15 cellular contexts compared by ENCODE assay signal in the genomic region with DNA sequence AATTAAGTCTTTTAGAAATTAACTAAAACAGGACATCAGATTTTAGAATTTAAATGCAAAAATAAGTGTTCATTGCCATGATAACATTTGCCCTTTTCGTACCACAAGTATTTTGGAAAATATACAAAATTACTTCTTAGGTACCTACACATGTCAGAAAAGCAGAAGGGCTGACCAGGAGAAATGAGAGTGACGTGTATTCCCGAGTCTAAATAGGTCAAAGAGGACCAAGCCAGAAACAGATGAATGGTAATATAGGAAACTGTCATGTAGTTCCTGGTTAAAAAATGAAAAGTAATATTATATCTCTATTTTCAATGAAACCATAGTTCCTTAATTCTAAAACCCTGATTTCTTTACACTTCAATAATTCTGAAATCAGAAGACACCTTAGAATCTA.
DNase-seq lines count a peak whose midpoint lies in the region; ATAC-seq, FAIRE-seq and TF ChIP-seq lines count a peak whose summit lies in the region.
"Had no signal": no experiment of that assay in that cellular context is flagged by ENCODE, and none has a peak within 500 bp of the region (broad histone marks: within the 10 kb centered on the region; RNA-seq: fewer than 3 reads in every experiment).

No MANE protein-coding gene starts in this region.

- DNase-seq in activated T-cell treated with anti-CD3 and anti-CD28 coated beads, Interleukin-2, amount 50 U/mL, for 72 hours: no peak
- no peak for DNase-seq in activated T-cell treated with anti-CD3 and anti-CD28 coated beads, Interleukin-2, amount 50 U/mL, for 48 hours
- DNase-seq in GM12878 (ENCODE audit: low read depth, low spot score) (no peak), SHP77 treated with DMSO at 0.1 percent for 48 hours (lab: John Stamatoyannopoulos, UW) (no peak), lower leg skin (ENCODE audit: low spot score in 2 of 2) (no peak)
- DNase-seq: head of caudate nucleus, IMR-90, MG63, midbrain, NCI-H146, NCI-H82 had no signal

- H3K27ac Mint-ChIP-seq in activated T-cell treated with anti-CD3 and anti-CD28 coated beads, Interleukin-2, amount 50 U/mL, for 72 hours: peak overlapping the region; percentile 82
- peak overlapping the region; percentile 20 for H3K27ac Mint-ChIP-seq in stimulated activated memory B cell treated with anti-CD40 and anti-IgM and Interleukin-4, amounts not matched to agents 10 μg/mL and 1 μg/mL and 100 μg/mL, for 72 hours

- no peak overlapping the region for H3K27ac ChIP-seq in OCI-LY3 (ENCODE audit: low read length)
- H3K27ac ChIP-seq in GM12878 (ENCODE audit: control insufficient read depth, insufficient read depth): peak overlapping the region; percentile 35; the same call in 1 of the 2 replicates
- H3K27ac ChIP-seq: SK-N-MC had no signal

- TF ChIP-seq CTCF in OCI-LY3 (IDR thresholded peaks at IDR 0.05; ENCODE audit: low read depth, low read length): no peak
- TF ChIP-seq CTCF in GM12878 (IDR thresholded peaks at IDR 0.05 in 2 of 3, conservative IDR thresholded peaks at IDR 0.05 in 1 of 3; ENCODE audit: control insufficient read depth in 2 of 3, extremely low read depth in 1 of 3, insufficient read depth in 1 of 3, low read depth in 3 of 3, low read length in 3 of 3): no peak
- no peak for TF ChIP-seq CTCF in lower leg skin (IDR thresholded peaks at IDR 0.05)

- peaks cover 88% of the 10 kb centered on the region for H3K4me1 Mint-ChIP-seq in activated T-cell treated with anti-CD3 and anti-CD28 coated beads, Interleukin-2, amount 50 U/mL, for 72 hours (ENCODE audit: low read depth)
- H3K4me1 Mint-ChIP-seq in stimulated activated memory B cell treated with anti-CD40 and anti-IgM and Interleukin-4, amounts not matched to agents 10 μg/mL and 1 μg/mL and 100 μg/mL, for 72 hours: peaks cover 30% of the 10 kb centered on the region

- H3K9me3 Mint-ChIP-seq in activated T-cell treated with anti-CD3 and anti-CD28 coated beads, Interleukin-2, amount 50 U/mL, for 72 hours: no peaks in the 10 kb centered on the region
- no peaks in the 10 kb centered on the region for H3K9me3 Mint-ChIP-seq in stimulated activated memory B cell treated with anti-CD40 and anti-IgM and Interleukin-4, amounts not matched to agents 10 μg/mL and 1 μg/mL and 100 μg/mL, for 72 hours

- RAD21 ChIA-PET in GM12878 (lab: Charles Lee; ENCODE audit: unreplicated experiment): interaction anchor here (1.0 to 2.0 kb wide), 4 partner anchors 14 to 73 kb away, joined by 4 to 6 read pairs (median 4); no protein-coding TSS in a partner anchor

- no peak for FAIRE-seq in GM12878 (lab: Jason Lieb, UNC)

- H3K4me3 Mint-ChIP-seq in activated T-cell treated with anti-CD3 and anti-CD28 coated beads, Interleukin-2, amount 50 U/mL, for 72 hours: peak overlapping the region; percentile 85 to 95
- no peak overlapping the region for H3K4me3 Mint-ChIP-seq in stimulated activated memory B cell treated with anti-CD40 and anti-IgM and Interleukin-4, amounts not matched to agents 10 μg/mL and 1 μg/mL and 100 μg/mL, for 72 hours

- 41% methylated on average over 3 of the region's 3 CpGs for WGBS in GM12878 (ENCODE audit: insufficient coverage, insufficient replicate concordance, low lambda C conversion rate, missing lambda C conversion rate)
- 86 to 88% methylated on average over 3 of the region's 3 CpGs for WGBS in lower leg skin, 2 donors

- no TSS peak for BruUV-seq in GM12878 (replicated peaks; lab: Mats Ljungman, UMichigan)

- CTCF ChIA-PET in GM12878 (lab: Yijun Ruan, JAX): interaction anchor here (0.6 to 1.7 kb wide), 2 partner anchors 42 to 453 kb away, joined by 3 read pairs; no protein-coding TSS in a partner anchor

- no peak for TF ChIP-seq EP300 in GM12878 (IDR thresholded peaks at IDR 0.05; ENCODE audit: borderline replicate concordance in 1 of 2, control insufficient read depth in 1 of 2, low read depth in 2 of 2, low read length in 2 of 2)

- peaks cover 0 to 7% of the 10 kb centered on the region in 2 donors for H3K36me3 Mint-ChIP-seq in activated T-cell treated with anti-CD3 and anti-CD28 coated beads, Interleukin-2, amount 50 U/mL, for 72 hours (ENCODE audit: insufficient read depth in 2 of 2)
- H3K36me3 Mint-ChIP-seq in stimulated activated memory B cell treated with anti-CD40 and anti-IgM and Interleukin-4, amounts not matched to agents 10 μg/mL and 1 μg/mL and 100 μg/mL, for 72 hours: no peaks in the 10 kb centered on the region

- H2AFZ ChIP-seq in OCI-LY3 (ENCODE audit: low read depth, low read length) (no peak overlapping the region), GM12878 (ENCODE audit: control insufficient read depth, low read depth, low read length) (no peak overlapping the region)

- TF ChIP-seq POLR2A in GM12878 (IDR thresholded peaks at IDR 0.05; ENCODE audit: low read depth, low read length) (no peak), lower leg skin (IDR thresholded peaks at IDR 0.05) (no peak)

- POLR2A ChIA-PET in GM12878 (lab: Charles Lee): interaction anchor here (0.9 to 1.0 kb wide), 2 partner anchors 10 to 45 kb away, joined by 3 read pairs; no protein-coding TSS in a partner anchor

- H3K9me3 ChIP-seq in OCI-LY3 (ENCODE audit: insufficient read depth, low read length) (no peaks in the 10 kb centered on the region), GM12878 (replicated peaks; ENCODE audit: control insufficient read depth, insufficient read depth, low read length) (no peaks in the 10 kb centered on the region; the same call in 2 of the 3 replicates)
- H3K9me3 ChIP-seq: MG63 had no signal

- no peak overlapping the region for H3K9ac ChIP-seq in OCI-LY3 (ENCODE audit: low read length)
- H3K9ac ChIP-seq in GM12878 (ENCODE audit: control insufficient read depth, insufficient read depth, low read length): no peak overlapping the region

- H3K36me3 ChIP-seq in OCI-LY3 (replicated peaks; ENCODE audit: low read depth, low read length) (no peaks in the 10 kb centered on the region), GM12878 (ENCODE audit: control insufficient read depth in 2 of 2, insufficient read depth in 2 of 2, low read length in 1 of 2) (peaks cover 0 to 4% of the 10 kb centered on the region in 2 experiments; a peak in 2 of 4 replicates)
- H3K36me3 ChIP-seq: MG63 had no signal

- H3K27me3 Mint-ChIP-seq in activated T-cell treated with anti-CD3 and anti-CD28 coated beads, Interleukin-2, amount 50 U/mL, for 72 hours (ENCODE audit: low read depth): no peaks in the 10 kb centered on the region
- no peaks in the 10 kb centered on the region for H3K27me3 Mint-ChIP-seq in stimulated activated memory B cell treated with anti-CD40 and anti-IgM and Interleukin-4, amounts not matched to agents 10 μg/mL and 1 μg/mL and 100 μg/mL, for 72 hours

- no peak overlapping the region for H3K4me3 ChIP-seq in OCI-LY3 (ENCODE audit: low read length)
- H3K4me3 ChIP-seq in GM12878: 0 out of 2 replicates have a peak overlapping the region, but pooled peaks have one; percentile 4
- no peak overlapping the region for H3K4me3 ChIP-seq in lower leg skin (ENCODE audit: low read depth, poor library complexity, severe bottlenecking)
- H3K4me3 ChIP-seq: SK-N-MC had no signal

- TF ChIP-seq RAD21 in GM12878 (IDR thresholded peaks at IDR 0.05; ENCODE audit: insufficient read depth, low read depth, low read length): no peak

- SMC1A ChIA-PET in GM12878 (lab: Charles Lee; ENCODE audit: uncharacterized antibody, unreplicated experiment): interaction anchor here (1.3 to 10.9 kb wide), 5 partner anchors 9 to 66 kb away, joined by 3 to 152 read pairs (median 6); no protein-coding TSS in a partner anchor

- ATAC-seq in activated T-cell treated with anti-CD3 and anti-CD28 coated beads, Interleukin-2, amount 50 U/mL, for 72 hours (replicated peaks in 1 of 2): no peak
- 0 out of 3 replicates have a peak, but pooled peaks have one; percentile 10 for ATAC-seq in GM12878
- ATAC-seq in stimulated activated memory B cell treated with anti-CD40 and anti-IgM and Interleukin-4, amounts not matched to agents 10 μg/mL and 1 μg/mL and 100 μg/mL, for 72 hours: no peak
- ATAC-seq in HG02981 (IDR thresholded peaks at IDR 0.05; ENCODE audit: unreplicated experiment): no peak

- H3K79me2 ChIP-seq in OCI-LY3 (ENCODE audit: low read length): no peaks in the 10 kb centered on the region
- peaks cover 43% of the 10 kb centered on the region for H3K79me2 ChIP-seq in GM12878 (ENCODE audit: control insufficient read depth, insufficient read depth, low read length)

- intact Hi-C loops in GM12878 (cut with micrococcal nuclease; ENCODE audit: unreplicated experiment): loop anchor here (1.0 to 5.0 kb wide), 3 partner anchors 19 to 73 kb away; no protein-coding TSS in a partner anchor
- intact Hi-C loops in lower leg skin (cut with DNase I; ENCODE audit: low total_unique reads): no loop called here

- H3K27me3 ChIP-seq in OCI-LY3 (ENCODE audit: low read depth, low read length): peaks cover 8% of the 10 kb centered on the region
- no peaks in the 10 kb centered on the region for H3K27me3 ChIP-seq in GM12878 (replicated peaks in 1 of 2; ENCODE audit: control insufficient read depth in 2 of 2, insufficient read depth in 2 of 2, low read length in 1 of 2)
- H3K27me3 ChIP-seq: MG63 had no signal

- H3K4me1 ChIP-seq in OCI-LY3 (ENCODE audit: low read length): peaks cover 27% of the 10 kb centered on the region
- peaks cover 9% of the 10 kb centered on the region for H3K4me1 ChIP-seq in GM12878 (ENCODE audit: control insufficient read depth, insufficient read depth, low read length)

- in situ Hi-C loops in GM12878 (cut with MboI): loop anchor here (25.0 kb wide), 1 partner anchor 1243 kb away; the partner anchor contains the start of gene FBXO5

- no peaks in the 10 kb centered on the region for H4K20me1 ChIP-seq in OCI-LY3 (ENCODE audit: insufficient read depth, low read length)
- no peaks in the 10 kb centered on the region for H4K20me1 ChIP-seq in GM12878 (ENCODE audit: control insufficient read depth, insufficient read depth)

- H3K4me2 ChIP-seq in OCI-LY3 (ENCODE audit: low read length) (peak overlapping the region; percentile 38), GM12878 (ENCODE audit: control insufficient read depth, insufficient read depth) (peak overlapping the region; percentile 82; the same call in 1 of the 2 replicates)

TF ChIP-seq in GM12878, 131 proteins besides CTCF, POLR2A, EP300 and RAD21 (continues in another document):
- TF ChIP-seq ZNF384 (IDR thresholded peaks at IDR 0.05; ENCODE audit: borderline replicate concordance, low read depth, low read length) (no peak), MEF2B (IDR thresholded peaks at IDR 0.05; ENCODE audit: partially characterized antibody, poor library complexity, severe bottlenecking) (no peak), SPI1 (IDR thresholded peaks at IDR 0.05; ENCODE audit: borderline replicate concordance, insufficient read depth, low read depth, low read length) (no peak)
